ENCODE assay signal across 28 cellular contexts in genomic region chr3:28949580-28949979, GRCh38.
DNase-seq lines count a peak whose midpoint lies in the region; ATAC-seq and TF ChIP-seq lines count a peak whose summit lies in the region.
"Had no signal": no experiment of that assay in that cellular context is flagged by ENCODE, and none has a peak within 500 bp of the region (broad histone marks: within the 10 kb centered on the region; RNA-seq: fewer than 3 reads in every experiment).

No MANE protein-coding gene starts in this region.

- TF ChIP-seq CTCF in neural progenitor cell (IDR thresholded peaks at IDR 0.05) = no peak

- no peaks in the 10 kb centered on the region for H3K4me1 ChIP-seq in neural progenitor cell
- H3K4me1 ChIP-seq: adrenal gland, BE2C, body of pancreas, gastroesophageal sphincter had no signal

- no peak overlapping the region for H3K4me2 ChIP-seq in neural progenitor cell
- H3K4me2 ChIP-seq: GM23338 had no signal

- no peaks in the 10 kb centered on the region for H3K9me3 Mint-ChIP-seq in neural progenitor cell
- H3K9me3 Mint-ChIP-seq: activated CD4-positive, alpha-beta memory T cell treated with anti-CD3 and anti-CD28 coated beads for 36 hours; activated naive CD4-positive, alpha-beta T cell treated with anti-CD3 and anti-CD28 coated beads for 36 hours; GM23338; stimulated activated naive CD8-positive, alpha-beta T cell treated with anti-CD3 and anti-CD28 coated beads, Interleukin-15, amount 100 ng/mL, for 72 hours; T-helper 2 cell treated with Interferon-gamma antibody and Interleukin-4, amounts not matched to agents 5 μg/mL and 100 μg/mL, for 36 hours had no signal

- H3K27ac ChIP-seq in neural progenitor cell = no peak overlapping the region
- H3K27ac ChIP-seq: adrenal gland, body of pancreas, dorsolateral prefrontal cortex, gastroesophageal sphincter, sigmoid colon, uterus had no signal

- no peaks in the 10 kb centered on the region for H3F3A ChIP-seq in neural progenitor cell (ENCODE audit: low read depth)

- no peak overlapping the region for H3K4me3 Mint-ChIP-seq in neural progenitor cell
- H3K4me3 Mint-ChIP-seq: activated CD4-positive, alpha-beta memory T cell treated with anti-CD3 and anti-CD28 coated beads for 36 hours; activated naive CD4-positive, alpha-beta T cell treated with anti-CD3 and anti-CD28 coated beads for 36 hours; GM23338; natural killer cell treated with Interleukin-12 subunit alpha and Interleukin-12 subunit beta and Interleukin-15 and Interleukin-18, amount 100 ng/mL, for 72 hours; stimulated activated naive CD8-positive, alpha-beta T cell treated with anti-CD3 and anti-CD28 coated beads, Interleukin-15, amount 100 ng/mL, for 72 hours; T-helper 2 cell treated with Interferon-gamma antibody and Interleukin-4, amounts not matched to agents 5 μg/mL and 100 μg/mL, for 36 hours had no signal

- ATAC-seq in esophagus mucosa (peak; percentile 89), HG03565 (IDR thresholded peaks at IDR 0.05; ENCODE audit: unreplicated experiment) (no peak), GM21526 (IDR thresholded peaks at IDR 0.05; ENCODE audit: low FRiP score, unreplicated experiment) (no peak)
- ATAC-seq: body of pancreas; gastroesophageal sphincter; GM23338; natural killer cell treated with Interleukin-12 subunit alpha and Interleukin-12 subunit beta and Interleukin-15 and Interleukin-18, amount 100 ng/mL, for 72 hours; Panc1; stimulated activated naive CD8-positive, alpha-beta T cell treated with anti-CD3 and anti-CD28 coated beads, Interleukin-15, amount 100 ng/mL, for 72 hours had no signal

- DNase-seq in COR-L47 (lab: John Stamatoyannopoulos, UW) (peak; percentile 6), DMS53 (lab: John Stamatoyannopoulos, UW) (peak; percentile 22), NCI-H774 (lab: John Stamatoyannopoulos, UW) (peak; percentile 10), neural progenitor cell (ENCODE audit: low spot score) (no peak)
- DNase-seq: activated CD4-positive, alpha-beta memory T cell treated with anti-CD3 and anti-CD28 coated beads for 36 hours; activated CD4-positive, CD25-positive, alpha-beta regulatory T cell treated with anti-CD3 and anti-CD28 coated beads, Interleukin-2, amount 50 U/mL, for 72 hours; activated naive CD4-positive, alpha-beta T cell treated with anti-CD3 and anti-CD28 coated beads for 36 hours; adrenal gland; BE2C; body of pancreas; cerebellar nuclear complex; dorsolateral prefrontal cortex; Kasumi-1; NCI-H1694 treated with DMSO at 0.1 percent for 48 hours; NCI-H524; sigmoid colon; stimulated activated CD4-positive, alpha-beta T cell treated with anti-CD3 and anti-CD28 coated beads, Interleukin-12 subunit alpha, Interleukin-12 subunit beta, amount 100 ng/mL, for 4 hours; stimulated activated CD4-positive, alpha-beta T cell treated with anti-CD3 and anti-CD28 coated beads, Interleukin-2, amount 100 ng/mL, for 48 hours; stimulated activated naive CD8-positive, alpha-beta T cell treated with anti-CD3 and anti-CD28 coated beads, Interleukin-15, amount 100 ng/mL, for 72 hours; uterus had no signal

- H3K4me1 Mint-ChIP-seq in neural progenitor cell = peaks cover 3% of the 10 kb centered on the region
- H3K4me1 Mint-ChIP-seq: GM23338; stimulated activated naive CD8-positive, alpha-beta T cell treated with anti-CD3 and anti-CD28 coated beads, Interleukin-15, amount 100 ng/mL, for 72 hours had no signal

- H3K36me3 Mint-ChIP-seq in neural progenitor cell = no peaks in the 10 kb centered on the region
- H3K36me3 Mint-ChIP-seq: activated CD4-positive, alpha-beta memory T cell treated with anti-CD3 and anti-CD28 coated beads for 36 hours; natural killer cell treated with Interleukin-12 subunit alpha and Interleukin-12 subunit beta and Interleukin-15 and Interleukin-18, amount 100 ng/mL, for 72 hours had no signal

- H3K9ac ChIP-seq in neural progenitor cell = no peak overlapping the region

- H3K9me3 ChIP-seq in neural progenitor cell (ENCODE audit: low read depth) = no peaks in the 10 kb centered on the region
- H3K9me3 ChIP-seq: adrenal gland, BE2C, body of pancreas, gastroesophageal sphincter, uterus had no signal

- H3K27me3 Mint-ChIP-seq in neural progenitor cell (ENCODE audit: insufficient read depth, low read depth) = no peaks in the 10 kb centered on the region
- H3K27me3 Mint-ChIP-seq: activated CD4-positive, alpha-beta memory T cell treated with anti-CD3 and anti-CD28 coated beads for 36 hours; natural killer cell treated with Interleukin-12 subunit alpha and Interleukin-12 subunit beta and Interleukin-15 and Interleukin-18, amount 100 ng/mL, for 72 hours; stimulated activated naive CD8-positive, alpha-beta T cell treated with anti-CD3 and anti-CD28 coated beads, Interleukin-15, amount 100 ng/mL, for 72 hours had no signal

- H3K4me3 ChIP-seq in neural progenitor cell = no peak overlapping the region
- H3K4me3 ChIP-seq: adrenal gland, body of pancreas, dorsolateral prefrontal cortex, gastroesophageal sphincter, GM23338, sigmoid colon, uterus had no signal

- H2AFZ ChIP-seq in neural progenitor cell (replicated peaks) = no peak overlapping the region
- H2AFZ ChIP-seq: GM23338 had no signal

- H3K36me3 ChIP-seq in neural progenitor cell = no peaks in the 10 kb centered on the region
- H3K36me3 ChIP-seq: adrenal gland, BE2C, gastroesophageal sphincter, sigmoid colon, uterus had no signal

- no peaks in the 10 kb centered on the region for H3K79me2 ChIP-seq in neural progenitor cell (ENCODE audit: low read depth)

- H4K20me1 ChIP-seq in neural progenitor cell (ENCODE audit: low read depth) = no peaks in the 10 kb centered on the region

- H3K27me3 ChIP-seq in neural progenitor cell = no peaks in the 10 kb centered on the region
- H3K27me3 ChIP-seq: adrenal gland, BE2C, body of pancreas, dorsolateral prefrontal cortex, gastroesophageal sphincter, sigmoid colon, uterus had no signal

- H3K27ac Mint-ChIP-seq in neural progenitor cell = no peak overlapping the region
- H3K27ac Mint-ChIP-seq: activated CD4-positive, alpha-beta memory T cell treated with anti-CD3 and anti-CD28 coated beads for 36 hours; activated naive CD4-positive, alpha-beta T cell treated with anti-CD3 and anti-CD28 coated beads for 36 hours; GM23338; natural killer cell treated with Interleukin-12 subunit alpha and Interleukin-12 subunit beta and Interleukin-15 and Interleukin-18, amount 100 ng/mL, for 72 hours; stimulated activated naive CD8-positive, alpha-beta T cell treated with anti-CD3 and anti-CD28 coated beads, Interleukin-15, amount 100 ng/mL, for 72 hours; T-helper 2 cell treated with Interferon-gamma antibody and Interleukin-4, amounts not matched to agents 5 μg/mL and 100 μg/mL, for 36 hours had no signal
